1 cellular context compared by ENCODE assay signal in the genomic region with DNA sequence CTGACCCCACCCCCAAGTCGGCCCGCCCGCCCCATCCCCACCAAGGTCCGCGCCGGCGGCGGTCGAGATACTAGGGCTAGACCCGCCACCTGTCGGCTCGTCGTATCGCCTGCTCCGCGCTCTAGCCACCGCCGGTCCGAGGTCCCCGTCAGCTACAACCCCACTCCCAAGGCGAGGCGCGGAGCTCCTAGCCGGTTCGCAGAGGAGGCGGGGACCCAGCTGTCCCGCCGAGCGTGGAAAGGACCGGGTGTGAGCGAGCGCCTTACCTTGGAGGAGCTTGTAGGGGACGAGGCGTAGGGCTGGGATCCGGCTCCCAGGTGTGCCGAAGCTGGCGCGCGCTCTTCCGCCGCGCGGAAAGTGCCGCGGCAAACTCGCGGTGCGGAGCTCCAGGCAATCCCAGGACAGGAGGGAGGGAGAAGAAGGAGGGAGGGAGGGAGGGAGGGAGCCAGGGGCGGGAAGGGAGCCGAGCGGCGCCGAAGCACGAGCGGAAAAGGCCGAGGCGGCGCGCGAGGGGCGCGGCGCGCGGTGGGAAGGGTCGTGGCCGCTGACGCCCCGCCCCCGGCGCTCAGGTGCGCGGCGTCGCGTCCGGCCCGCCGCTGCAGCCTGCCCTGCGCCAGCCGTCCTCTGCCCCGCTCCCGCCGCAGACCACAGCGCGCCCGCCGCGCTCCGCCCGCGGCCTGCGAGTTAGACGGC.
TF ChIP-seq lines count a peak whose summit lies in the region.

A gene with protein sequence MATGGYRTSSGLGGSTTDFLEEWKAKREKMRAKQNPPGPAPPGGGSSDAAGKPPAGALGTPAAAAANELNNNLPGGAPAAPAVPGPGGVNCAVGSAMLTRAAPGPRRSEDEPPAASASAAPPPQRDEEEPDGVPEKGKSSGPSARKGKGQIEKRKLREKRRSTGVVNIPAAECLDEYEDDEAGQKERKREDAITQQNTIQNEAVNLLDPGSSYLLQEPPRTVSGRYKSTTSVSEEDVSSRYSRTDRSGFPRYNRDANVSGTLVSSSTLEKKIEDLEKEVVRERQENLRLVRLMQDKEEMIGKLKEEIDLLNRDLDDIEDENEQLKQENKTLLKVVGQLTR (minus strand): TSS at position 359 of the 693 bp plus-strand sequence. CDS start 720 bp downstream, outside the sequence.

TF ChIP-seq in HepG2, 621 proteins besides CTCF, POLR2A, EP300 and RAD21 (continued from another document and continues in another):
- TF ChIP-seq FOXM1 (CRISPR knock-in tag; IDR thresholded peaks at IDR 0.05) (no peak), ZKSCAN1 (IDR thresholded peaks at IDR 0.05; ENCODE audit: low read length) (no peak), SSRP1 (CRISPR knock-in tag; IDR thresholded peaks at IDR 0.05) (no peak), ZNF33B (CRISPR knock-in tag; IDR thresholded peaks at IDR 0.05) (no peak), ZNF430 (CRISPR knock-in tag; IDR thresholded peaks at IDR 0.05) (peak; percentile 76), MEIS2 (CRISPR knock-in tag; IDR thresholded peaks at IDR 0.05) (0 out of 2 replicates have a peak, but pooled peaks have one; percentile 41), YY1 (IDR thresholded peaks at IDR 0.05; ENCODE audit: insufficient read depth, insufficient replicate concordance, low read depth, low read length) (peak; percentile 19), EZH2 (conservative IDR thresholded peaks at IDR 0.05; ENCODE audit: low read depth, low read length) (no peak), HHEX (CRISPR knock-in tag; IDR thresholded peaks at IDR 0.05) (no peak), MED13 (CRISPR knock-in tag; IDR thresholded peaks at IDR 0.05) (no peak), ESRRA (CRISPR knock-in tag; IDR thresholded peaks at IDR 0.05; ENCODE audit: low read depth) (no peak), NR1H2 (CRISPR knock-in tag; IDR thresholded peaks at IDR 0.05; ENCODE audit: borderline replicate concordance, low read depth) (no peak), NR2F6 (IDR thresholded peaks at IDR 0.05) (no peak), NR2F6 (CRISPR knock-in tag; IDR thresholded peaks at IDR 0.05) (no peak; the same call in 1 of the 2 replicates), SIN3B (IDR thresholded peaks at IDR 0.05; ENCODE audit: low read length) (no peak), ZNF629 (CRISPR knock-in tag; conservative IDR thresholded peaks at IDR 0.05) (no peak), CENPX (CRISPR knock-in tag; IDR thresholded peaks at IDR 0.05) (no peak), KLF11 (CRISPR knock-in tag; IDR thresholded peaks at IDR 0.05) (no peak), TARDBP (CRISPR knock-in tag; IDR thresholded peaks at IDR 0.05) (peak; percentile 52), TMF1 (CRISPR knock-in tag; IDR thresholded peaks at IDR 0.05; ENCODE audit: low read depth) (no peak; the same call in 1 of the 2 replicates), SUZ12 (IDR thresholded peaks at IDR 0.05; ENCODE audit: low read depth, low read length) (no peak), ZSCAN20 (CRISPR knock-in tag; IDR thresholded peaks at IDR 0.05; ENCODE audit: borderline replicate concordance) (no peak), ZNF225 (CRISPR knock-in tag; IDR thresholded peaks at IDR 0.05) (peak; percentile 37; the same call in 1 of the 2 replicates), ATF7-NPFF (CRISPR knock-in tag; IDR thresholded peaks at IDR 0.05; ENCODE audit: low read depth) (peak; percentile 4; the same call in 1 of the 2 replicates), ZNF777 (CRISPR knock-in tag; IDR thresholded peaks at IDR 0.05) (0 out of 2 replicates have a peak, but pooled peaks have one; percentile 98), PRPF4 (IDR thresholded peaks at IDR 0.05; ENCODE audit: low read depth, low read length, poor library complexity, severe bottlenecking) (no peak), ZNF317 (CRISPR knock-in tag; IDR thresholded peaks at IDR 0.05) (no peak), GATAD2A (CRISPR knock-in tag; IDR thresholded peaks at IDR 0.05) (peak; percentile 42; the same call in 1 of the 2 replicates), ZNF224 (CRISPR knock-in tag; IDR thresholded peaks at IDR 0.05) (no peak), KLF6 (CRISPR knock-in tag; IDR thresholded peaks at IDR 0.05) (no peak), SPEN (CRISPR knock-in tag; IDR thresholded peaks at IDR 0.05; ENCODE audit: low read depth) (no peak; the same call in 1 of the 2 replicates), MAFK (conservative IDR thresholded peaks at IDR 0.05 in 1 of 2, IDR thresholded peaks at IDR 0.05 in 1 of 2; ENCODE audit: low read length in 2 of 2) (no peak), ZNF382 (CRISPR knock-in tag; IDR thresholded peaks at IDR 0.05; ENCODE audit: borderline replicate concordance) (no peak)
- TF ChIP-seq, protein P1, sequence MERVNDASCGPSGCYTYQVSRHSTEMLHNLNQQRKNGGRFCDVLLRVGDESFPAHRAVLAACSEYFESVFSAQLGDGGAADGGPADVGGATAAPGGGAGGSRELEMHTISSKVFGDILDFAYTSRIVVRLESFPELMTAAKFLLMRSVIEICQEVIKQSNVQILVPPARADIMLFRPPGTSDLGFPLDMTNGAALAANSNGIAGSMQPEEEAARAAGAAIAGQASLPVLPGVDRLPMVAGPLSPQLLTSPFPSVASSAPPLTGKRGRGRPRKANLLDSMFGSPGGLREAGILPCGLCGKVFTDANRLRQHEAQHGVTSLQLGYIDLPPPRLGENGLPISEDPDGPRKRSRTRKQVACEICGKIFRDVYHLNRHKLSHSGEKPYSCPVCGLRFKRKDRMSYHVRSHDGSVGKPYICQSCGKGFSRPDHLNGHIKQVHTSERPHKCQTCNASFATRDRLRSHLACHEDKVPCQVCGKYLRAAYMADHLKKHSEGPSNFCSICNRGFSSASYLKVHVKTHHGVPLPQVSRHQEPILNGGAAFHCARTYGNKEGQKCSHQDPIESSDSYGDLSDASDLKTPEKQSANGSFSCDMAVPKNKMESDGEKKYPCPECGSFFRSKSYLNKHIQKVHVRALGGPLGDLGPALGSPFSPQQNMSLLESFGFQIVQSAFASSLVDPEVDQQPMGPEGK (CRISPR knock-in tag; IDR thresholded peaks at IDR 0.05): no peak
- TF ChIP-seq, protein P2, sequence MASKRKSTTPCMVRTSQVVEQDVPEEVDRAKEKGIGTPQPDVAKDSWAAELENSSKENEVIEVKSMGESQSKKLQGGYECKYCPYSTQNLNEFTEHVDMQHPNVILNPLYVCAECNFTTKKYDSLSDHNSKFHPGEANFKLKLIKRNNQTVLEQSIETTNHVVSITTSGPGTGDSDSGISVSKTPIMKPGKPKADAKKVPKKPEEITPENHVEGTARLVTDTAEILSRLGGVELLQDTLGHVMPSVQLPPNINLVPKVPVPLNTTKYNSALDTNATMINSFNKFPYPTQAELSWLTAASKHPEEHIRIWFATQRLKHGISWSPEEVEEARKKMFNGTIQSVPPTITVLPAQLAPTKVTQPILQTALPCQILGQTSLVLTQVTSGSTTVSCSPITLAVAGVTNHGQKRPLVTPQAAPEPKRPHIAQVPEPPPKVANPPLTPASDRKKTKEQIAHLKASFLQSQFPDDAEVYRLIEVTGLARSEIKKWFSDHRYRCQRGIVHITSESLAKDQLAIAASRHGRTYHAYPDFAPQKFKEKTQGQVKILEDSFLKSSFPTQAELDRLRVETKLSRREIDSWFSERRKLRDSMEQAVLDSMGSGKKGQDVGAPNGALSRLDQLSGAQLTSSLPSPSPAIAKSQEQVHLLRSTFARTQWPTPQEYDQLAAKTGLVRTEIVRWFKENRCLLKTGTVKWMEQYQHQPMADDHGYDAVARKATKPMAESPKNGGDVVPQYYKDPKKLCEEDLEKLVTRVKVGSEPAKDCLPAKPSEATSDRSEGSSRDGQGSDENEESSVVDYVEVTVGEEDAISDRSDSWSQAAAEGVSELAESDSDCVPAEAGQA (IDR thresholded peaks at IDR 0.05; ENCODE audit: low read depth): no peak; the same call in 1 of the 2 replicates
- TF ChIP-seq, protein P2 (CRISPR knock-in tag; IDR thresholded peaks at IDR 0.05; ENCODE audit: borderline replicate concordance): no peak
- TF ChIP-seq, protein P3, sequence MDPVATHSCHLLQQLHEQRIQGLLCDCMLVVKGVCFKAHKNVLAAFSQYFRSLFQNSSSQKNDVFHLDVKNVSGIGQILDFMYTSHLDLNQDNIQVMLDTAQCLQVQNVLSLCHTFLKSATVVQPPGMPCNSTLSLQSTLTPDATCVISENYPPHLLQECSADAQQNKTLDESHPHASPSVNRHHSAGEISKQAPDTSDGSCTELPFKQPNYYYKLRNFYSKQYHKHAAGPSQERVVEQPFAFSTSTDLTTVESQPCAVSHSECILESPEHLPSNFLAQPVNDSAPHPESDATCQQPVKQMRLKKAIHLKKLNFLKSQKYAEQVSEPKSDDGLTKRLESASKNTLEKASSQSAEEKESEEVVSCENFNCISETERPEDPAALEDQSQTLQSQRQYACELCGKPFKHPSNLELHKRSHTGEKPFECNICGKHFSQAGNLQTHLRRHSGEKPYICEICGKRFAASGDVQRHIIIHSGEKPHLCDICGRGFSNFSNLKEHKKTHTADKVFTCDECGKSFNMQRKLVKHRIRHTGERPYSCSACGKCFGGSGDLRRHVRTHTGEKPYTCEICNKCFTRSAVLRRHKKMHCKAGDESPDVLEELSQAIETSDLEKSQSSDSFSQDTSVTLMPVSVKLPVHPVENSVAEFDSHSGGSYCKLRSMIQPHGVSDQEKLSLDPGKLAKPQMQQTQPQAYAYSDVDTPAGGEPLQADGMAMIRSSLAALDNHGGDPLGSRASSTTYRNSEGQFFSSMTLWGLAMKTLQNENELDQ (CRISPR knock-in tag; IDR thresholded peaks at IDR 0.05; ENCODE audit: borderline replicate concordance): no peak
- TF ChIP-seq, protein P4, sequence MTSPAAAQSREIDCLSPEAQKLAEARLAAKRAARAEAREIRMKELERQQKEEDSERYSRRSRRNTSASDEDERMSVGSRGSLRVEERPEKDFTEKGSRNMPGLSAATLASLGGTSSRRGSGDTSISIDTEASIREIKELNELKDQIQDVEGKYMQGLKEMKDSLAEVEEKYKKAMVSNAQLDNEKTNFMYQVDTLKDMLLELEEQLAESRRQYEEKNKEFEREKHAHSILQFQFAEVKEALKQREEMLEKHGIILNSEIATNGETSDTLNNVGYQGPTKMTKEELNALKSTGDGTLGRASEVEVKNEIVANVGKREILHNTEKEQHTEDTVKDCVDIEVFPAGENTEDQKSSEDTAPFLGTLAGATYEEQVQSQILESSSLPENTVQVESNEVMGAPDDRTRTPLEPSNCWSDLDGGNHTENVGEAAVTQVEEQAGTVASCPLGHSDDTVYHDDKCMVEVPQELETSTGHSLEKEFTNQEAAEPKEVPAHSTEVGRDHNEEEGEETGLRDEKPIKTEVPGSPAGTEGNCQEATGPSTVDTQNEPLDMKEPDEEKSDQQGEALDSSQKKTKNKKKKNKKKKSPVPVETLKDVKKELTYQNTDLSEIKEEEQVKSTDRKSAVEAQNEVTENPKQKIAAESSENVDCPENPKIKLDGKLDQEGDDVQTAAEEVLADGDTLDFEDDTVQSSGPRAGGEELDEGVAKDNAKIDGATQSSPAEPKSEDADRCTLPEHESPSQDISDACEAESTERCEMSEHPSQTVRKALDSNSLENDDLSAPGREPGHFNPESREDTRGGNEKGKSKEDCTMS (CRISPR knock-in tag; conservative IDR thresholded peaks at IDR 0.05): no peak
- TF ChIP-seq, protein P5, sequence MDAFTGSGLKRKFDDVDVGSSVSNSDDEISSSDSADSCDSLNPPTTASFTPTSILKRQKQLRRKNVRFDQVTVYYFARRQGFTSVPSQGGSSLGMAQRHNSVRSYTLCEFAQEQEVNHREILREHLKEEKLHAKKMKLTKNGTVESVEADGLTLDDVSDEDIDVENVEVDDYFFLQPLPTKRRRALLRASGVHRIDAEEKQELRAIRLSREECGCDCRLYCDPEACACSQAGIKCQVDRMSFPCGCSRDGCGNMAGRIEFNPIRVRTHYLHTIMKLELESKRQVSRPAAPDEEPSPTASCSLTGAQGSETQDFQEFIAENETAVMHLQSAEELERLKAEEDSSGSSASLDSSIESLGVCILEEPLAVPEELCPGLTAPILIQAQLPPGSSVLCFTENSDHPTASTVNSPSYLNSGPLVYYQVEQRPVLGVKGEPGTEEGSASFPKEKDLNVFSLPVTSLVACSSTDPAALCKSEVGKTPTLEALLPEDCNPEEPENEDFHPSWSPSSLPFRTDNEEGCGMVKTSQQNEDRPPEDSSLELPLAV (CRISPR knock-in tag; conservative IDR thresholded peaks at IDR 0.05; ENCODE audit: low read depth): no peak
- TF ChIP-seq, protein P6, sequence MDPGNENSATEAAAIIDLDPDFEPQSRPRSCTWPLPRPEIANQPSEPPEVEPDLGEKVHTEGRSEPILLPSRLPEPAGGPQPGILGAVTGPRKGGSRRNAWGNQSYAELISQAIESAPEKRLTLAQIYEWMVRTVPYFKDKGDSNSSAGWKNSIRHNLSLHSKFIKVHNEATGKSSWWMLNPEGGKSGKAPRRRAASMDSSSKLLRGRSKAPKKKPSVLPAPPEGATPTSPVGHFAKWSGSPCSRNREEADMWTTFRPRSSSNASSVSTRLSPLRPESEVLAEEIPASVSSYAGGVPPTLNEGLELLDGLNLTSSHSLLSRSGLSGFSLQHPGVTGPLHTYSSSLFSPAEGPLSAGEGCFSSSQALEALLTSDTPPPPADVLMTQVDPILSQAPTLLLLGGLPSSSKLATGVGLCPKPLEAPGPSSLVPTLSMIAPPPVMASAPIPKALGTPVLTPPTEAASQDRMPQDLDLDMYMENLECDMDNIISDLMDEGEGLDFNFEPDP (CRISPR knock-in tag; conservative IDR thresholded peaks at IDR 0.05): no peak
- TF ChIP-seq, protein P7, sequence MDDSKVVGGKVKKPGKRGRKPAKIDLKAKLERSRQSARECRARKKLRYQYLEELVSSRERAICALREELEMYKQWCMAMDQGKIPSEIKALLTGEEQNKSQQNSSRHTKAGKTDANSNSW (CRISPR knock-in tag; IDR thresholded peaks at IDR 0.05; ENCODE audit: borderline replicate concordance): no peak
- TF ChIP-seq, protein P8, sequence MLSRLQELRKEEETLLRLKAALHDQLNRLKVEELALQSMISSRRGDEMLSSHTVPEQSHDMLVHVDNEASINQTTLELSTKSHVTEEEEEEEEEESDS (CRISPR knock-in tag; IDR thresholded peaks at IDR 0.05; ENCODE audit: borderline replicate concordance): no peak
